22 cellular contexts compared by ENCODE assay signal in genomic region chr1:179731643-179732042, GRCh38. TPM values are rescaled to one million over a fixed set of nuclear protein-coding genes. Genes with fewer than 3 reads are reported as not detected.
DNase-seq lines count a peak whose midpoint lies in the region; ATAC-seq, FAIRE-seq and TF ChIP-seq lines count a peak whose summit lies in the region.
"Had no signal": no experiment of that assay in that cellular context is flagged by ENCODE, and none has a peak within 500 bp of the region (broad histone marks: within the 10 kb centered on the region; RNA-seq: fewer than 3 reads in every experiment).

No MANE protein-coding gene starts in this region.

- no TSS peak for BruUV-seq in K562 (replicated peaks; lab: Mats Ljungman, UMichigan)

- POLR2A ChIA-PET in K562 (lab: Yijun Ruan, JAX) = interaction anchor here (0.8 to 1.2 kb wide), 2 partner anchors 76 to 80 kb away, joined by 3 to 4 read pairs; no protein-coding TSS in a partner anchor

- H3K36me3 ChIP-seq in K562 (ENCODE audit: control insufficient read depth, insufficient read depth, low read length) = no peaks in the 10 kb centered on the region
- H3K36me3 ChIP-seq: HAP-1 had no signal

- no peak for TF ChIP-seq EP300 in K562 (IDR thresholded peaks at IDR 0.05; ENCODE audit: low read length)

- no peak overlapping the region for H3K4me2 ChIP-seq in K562 (ENCODE audit: insufficient read depth, low read length)

- in situ Hi-C loops in K562 (cut with MboI) = no loop called here

- FAIRE-seq in D721Med (lab: Jason Lieb, UNC) (peak; percentile 55), K562 (lab: Jason Lieb, UNC) (no peak)
- FAIRE-seq: GM12891, GM18507, H54 had no signal

- no peaks in the 10 kb centered on the region for H3K9me3 ChIP-seq in K562 (replicated peaks; ENCODE audit: control insufficient read depth, insufficient read depth, low read depth, low read length)
- H3K9me3 ChIP-seq: HAP-1 had no signal

- H3K4me3 ChIP-seq in LNCaP clone FGC (ENCODE audit: low read depth, low read length) = no peak overlapping the region
- no peak overlapping the region for H3K4me3 ChIP-seq in K562
- H3K4me3 ChIP-seq: HAP-1 had no signal

- intact Hi-C loops in K562 (cut with micrococcal nuclease) = no loop called here

- H3K27me3 ChIP-seq in K562 (ENCODE audit: control insufficient read depth in 2 of 2, insufficient read depth in 2 of 2, low read length in 2 of 2) = peaks cover 3 to 9% of the 10 kb centered on the region in 2 experiments; a peak in 2 of 5 replicates

- no peaks in the 10 kb centered on the region for H3K79me2 ChIP-seq in K562 (ENCODE audit: control insufficient read depth, insufficient read depth, low read length)

- H3K27ac ChIP-seq in K562 (ENCODE audit: extremely low read depth, low read depth, low read length) = no peak overlapping the region

- TF ChIP-seq RAD21 in K562 (CRISPR knock-in tag; conservative IDR thresholded peaks at IDR 0.05 in 1 of 2, IDR thresholded peaks at IDR 0.05 in 1 of 2) = no peak

- no peaks in the 10 kb centered on the region for H3K9me1 ChIP-seq in K562 (ENCODE audit: control insufficient read depth, insufficient read depth, low read length)

- no peak overlapping the region for H2AFZ ChIP-seq in K562 (ENCODE audit: low read depth, low read length)

- TF ChIP-seq POLR2A in K562 (conservative IDR thresholded peaks at IDR 0.05) = no peak

- no peaks in the 10 kb centered on the region for H3K4me1 ChIP-seq in K562 (replicated peaks in 1 of 2; ENCODE audit: control insufficient read depth in 2 of 2, insufficient read depth in 2 of 2, low read length in 2 of 2)

- TF ChIP-seq CTCF in D721Med (IDR thresholded peaks at IDR 0.05; ENCODE audit: insufficient read depth, missing control alignments) (no peak), LNCaP clone FGC (IDR thresholded peaks at IDR 0.05; ENCODE audit: control insufficient read depth, extremely low read depth, insufficient read depth) (no peak), K562 (IDR thresholded peaks at IDR 0.05 in 2 of 3, conservative IDR thresholded peaks at IDR 0.05 in 1 of 3; ENCODE audit: insufficient read depth in 2 of 3, low read depth in 1 of 3, low read length in 3 of 3) (no peak)

- WGBS in K562 (ENCODE audit: insufficient coverage, low coverage, missing lambda C conversion rate) = 1% methylated on average over 4 of the region's 4 CpGs

- no peaks in the 10 kb centered on the region for H4K20me1 ChIP-seq in K562 (replicated peaks; ENCODE audit: control insufficient read depth, insufficient read depth, low read length)

- no peak for ATAC-seq in K562
- ATAC-seq in SK-N-SH treated with all-trans-retinoic acid at 6 μM for 48 hours = no peak

- DNase-seq in D721Med (ENCODE audit: insufficient read length, low spot score) (no peak), DMS53 (lab: John Stamatoyannopoulos, UW) (peak; percentile 90), LNCaP clone FGC (ENCODE audit: low read depth) (peak; percentile 37), K562 (ENCODE audit: extremely low read depth in 1 of 4, low spot score in 3 of 4) (no peak), activated gamma-delta T cell (lab: John Stamatoyannopoulos, UW) (no peak)
- DNase-seq: C1 segment of cervical spinal cord; Calu3; CD4-positive, alpha-beta memory T cell; COR-L47; DMS153; DMS79 treated with DMSO at 0.1 percent for 48 hours; GF-D8; GOT3 had no signal

- CTCF ChIA-PET in K562 (lab: Yijun Ruan, JAX; ENCODE audit: low intra/inter-chr PET ratio) = no interaction called here

- H3K9ac ChIP-seq in K562 (ENCODE audit: insufficient read depth in 1 of 2, low read depth in 2 of 2, low read length in 2 of 2) = no peak overlapping the region

TF ChIP-seq in K562, 482 proteins besides CTCF, POLR2A, EP300 and RAD21:
- TF ChIP-seq ZC3H4 (CRISPR knock-in tag; IDR thresholded peaks at IDR 0.05; ENCODE audit: borderline replicate concordance) = no peak
- no peak for TF ChIP-seq IFI16 (CRISPR knock-in tag; IDR thresholded peaks at IDR 0.05)
- TF ChIP-seq CEBPG (CRISPR knock-in tag; IDR thresholded peaks at IDR 0.05) = no peak
- TF ChIP-seq CEBPG (tag; conservative IDR thresholded peaks at IDR 0.05 in 1 of 2, IDR thresholded peaks at IDR 0.05 in 1 of 2) = peak in 1 of 2 experiments; percentile 51; a peak in 1 of 4 replicates
- no peak for TF ChIP-seq SMAD2 (IDR thresholded peaks at IDR 0.05; ENCODE audit: low read depth, low read length)
- TF ChIP-seq BRF2 (IDR thresholded peaks at IDR 0.05; ENCODE audit: borderline replicate concordance, insufficient read depth, insufficient read length) = no peak
- no peak for TF ChIP-seq ZZZ3 (IDR thresholded peaks at IDR 0.05)
- no peak for TF ChIP-seq NFE2 (IDR thresholded peaks at IDR 0.05; ENCODE audit: low read depth)
- 0 out of 2 replicates have a peak, but pooled peaks have one; percentile 10 for TF ChIP-seq ATF3 (IDR thresholded peaks at IDR 0.05)
- no peak for TF ChIP-seq ATF3 (CRISPR knock-in tag; conservative IDR thresholded peaks at IDR 0.05)
- TF ChIP-seq CEBPB (tag; IDR thresholded peaks at IDR 0.05) = 0 out of 2 replicates have a peak, but pooled peaks have one; percentile 20

TF ChIP-seq in SK-N-SH treated with all-trans-retinoic acid at 6 μM for 48 hours, 23 proteins besides CTCF, POLR2A, EP300 and RAD21:
- TF ChIP-seq ZFP3 (CRISPR knock-in tag; IDR thresholded peaks at IDR 0.05) = no peak
- no peak for TF ChIP-seq RARB (CRISPR knock-in tag; IDR thresholded peaks at IDR 0.05)
- no peak for TF ChIP-seq PATZ1 (CRISPR knock-in tag; IDR thresholded peaks at IDR 0.05; ENCODE audit: borderline replicate concordance)
- no peak for TF ChIP-seq ARNTL (CRISPR knock-in tag; IDR thresholded peaks at IDR 0.05; ENCODE audit: borderline replicate concordance, low read depth)
- TF ChIP-seq TCF4 (CRISPR knock-in tag; IDR thresholded peaks at IDR 0.05; ENCODE audit: borderline replicate concordance) = no peak
- TF ChIP-seq ZNF565 (CRISPR knock-in tag; conservative IDR thresholded peaks at IDR 0.05; ENCODE audit: low read depth) = no peak

RNA-seq across cellular contexts. Expression of gene FAM163A, which starts 11.4 kb away (rescaled TPM):
- total RNA-seq in K562 (2011; cell fraction: chromatin; rRNA removed; ENCODE audit: low replicate concordance) = not detected in 2 replicates
- not detected in 2 replicates for total RNA-seq in K562 (2011; cell fraction: nucleolus; rRNA removed)
- total RNA-seq in K562 (2011; cell fraction: nucleoplasm; rRNA removed) = not detected in 2 replicates
- total RNA-seq in K562 (2014; rRNA removed) (not detected in 2 replicates), K562 (2014; rRNA removed; fragmentation: Illumina TruSeq; extraction: Trizol) (not detected in 2 replicates), K562 (2015; rRNA removed; fragmentation: Illumina TruSeq; extraction: Trizol) (not detected in 2 replicates), K562 (2021) (not detected in 2 replicates)
- polyA plus RNA-seq in K562 (2011; rRNA removed) (not detected in 2 replicates), K562 (2014; fragmentation: Illumina TruSeq; extraction: Trizol) (not detected in 2 replicates), K562 (2014; fragmentation: Nextera tagmentation; extraction: Ambion mirVana) (not detected), K562 (2014; rRNA removed) (not detected in 2 replicates)
- polyA plus RNA-seq in K562 (2011; cell fraction: cytosol; rRNA removed) = not detected in 2 replicates
- polyA plus RNA-seq in K562 (2011; cell fraction: nucleus; rRNA removed) = not detected in 2 replicates
- polyA plus RNA-seq in K562 (2012) = not detected in 2 replicates
- polyA minus RNA-seq in K562 (2011; rRNA and poly(A)+ RNA removed) = not detected in 2 replicates
- polyA minus RNA-seq in K562 (2011; cell fraction: cytosol; rRNA and poly(A)+ RNA removed) = not detected in 2 replicates
- polyA minus RNA-seq in K562 (2011; cell fraction: nucleus; rRNA and poly(A)+ RNA removed) = not detected in 2 replicates
- total RNA-seq: A673, Calu3, Daoy, G401 had no signal
- polyA plus RNA-seq: BJ had no signal

Comparison
In these comparisons a context has a peak if more than half of its experiments do, and no peak if none do; other contexts are left out.
1. DNase-seq: peak in DMS53 (single experiment) and LNCaP clone FGC (single experiment); none in D721Med (single experiment), K562 (0 of 4) and activated gamma-delta T cell (single experiment).